Comparison of ENCODE assay signal across 8 cellular contexts in the genomic region with DNA sequence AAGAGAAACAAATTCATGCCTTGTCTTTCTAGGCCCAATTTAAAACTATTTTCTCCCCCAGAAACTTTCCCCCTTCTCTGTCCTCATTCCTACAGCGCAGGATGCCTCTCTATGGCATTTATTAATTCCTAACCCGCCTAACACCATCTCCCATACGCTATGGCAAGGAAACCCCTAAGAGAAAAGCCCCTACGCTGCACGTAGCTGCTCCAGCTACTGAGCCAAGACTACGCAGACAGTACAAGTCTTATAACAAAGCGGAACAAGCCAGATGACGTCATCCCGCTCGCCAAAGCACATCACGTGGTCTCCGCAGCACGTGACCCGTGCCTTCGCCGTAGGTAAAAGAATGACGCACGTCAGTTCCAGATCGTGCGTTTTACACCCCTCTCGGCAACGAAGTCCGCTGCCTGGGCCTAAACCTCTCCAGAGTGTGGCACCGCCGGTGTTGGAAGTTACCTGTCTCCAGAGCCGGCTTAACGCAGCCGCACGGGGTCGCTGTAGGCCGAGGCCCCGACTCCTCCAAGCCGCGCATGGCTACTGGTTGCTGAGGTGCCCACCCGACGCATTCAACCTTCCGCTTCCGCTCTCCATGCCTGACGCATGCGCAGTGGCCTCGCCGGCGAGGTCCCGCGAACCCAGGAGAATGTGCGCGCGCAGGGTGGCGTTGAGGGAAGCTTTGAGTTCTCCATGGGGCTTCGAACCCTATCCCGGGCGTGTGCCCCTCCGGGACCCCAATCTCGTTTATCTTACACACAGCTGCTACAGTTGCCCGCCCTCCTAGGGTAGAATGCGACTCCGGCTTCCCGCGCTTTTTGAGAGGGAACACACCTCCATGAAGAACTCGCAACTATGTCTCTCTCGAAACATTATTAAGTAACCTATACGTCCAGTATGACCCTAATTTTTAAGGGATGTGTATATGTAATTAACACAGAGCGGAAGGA. TPM values are rescaled to one million over a fixed set of nuclear protein-coding genes. Genes with fewer than 3 reads are reported as not detected.
DNase-seq lines count a peak whose midpoint lies in the region; ATAC-seq and TF ChIP-seq lines count a peak whose summit lies in the region.

A gene with protein sequence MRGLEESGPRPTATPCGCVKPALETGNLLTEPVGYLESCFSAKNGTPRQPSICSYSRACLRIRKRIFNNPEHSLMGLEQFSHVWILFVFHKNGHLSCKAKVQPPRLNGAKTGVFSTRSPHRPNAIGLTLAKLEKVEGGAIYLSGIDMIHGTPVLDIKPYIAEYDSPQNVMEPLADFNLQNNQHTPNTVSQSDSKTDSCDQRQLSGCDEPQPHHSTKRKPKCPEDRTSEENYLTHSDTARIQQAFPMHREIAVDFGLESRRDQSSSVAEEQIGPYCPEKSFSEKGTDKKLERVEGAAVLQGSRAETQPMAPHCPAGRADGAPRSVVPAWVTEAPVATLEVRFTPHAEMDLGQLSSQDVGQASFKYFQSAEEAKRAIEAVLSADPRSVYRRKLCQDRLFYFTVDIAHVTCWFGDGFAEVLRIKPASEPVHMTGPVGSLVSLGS (minus strand): TSS at position 542 of the 947 bp plus-strand sequence. CDS start 7 bp downstream, at position 535.

- H3K36me3 ChIP-seq in SK-N-MC (ENCODE audit: insufficient read depth, low read length): no peaks in the 10 kb centered on the region

- CTCF ChIA-PET in GM10248 (lab: Yijun Ruan, JAX): interaction anchor here (0.7 to 6.8 kb wide), 39 partner anchors 8 to 852 kb away, joined by 3 to 69 read pairs (median 4); a partner anchor contains a TSS

- H3K9ac ChIP-seq in SK-N-MC (ENCODE audit: insufficient read length): peak within 1 kb of the TSS; percentile 99

- H3K27ac ChIP-seq in SK-N-MC (peak within 1 kb of the TSS; percentile 96), temporal lobe (ENCODE audit: low read depth, low read length) (peak within 1 kb of the TSS; percentile 99)

- DNase-seq in GM10248 (ENCODE audit: extremely low spot score): peak; percentile 94
- DNase-seq in NB4 (ENCODE audit: low read depth): peak; percentile 97
- peak; percentile 96 for DNase-seq in SK-N-MC (ENCODE audit: low read depth, low spot score)
- DNase-seq in activated naive CD4-positive, alpha-beta T cell treated with anti-CD3 and anti-CD28 coated beads, Interleukin-2, amount 50 U/mL, for 16 hours: peak; percentile 98
- DNase-seq in glomerular endothelial cell (ENCODE audit: extremely low read depth, low read depth, low spot score): peak; percentile 96
- DNase-seq in occipital lobe (lab: John Stamatoyannopoulos, UW): peak; percentile 95

- POLR2A ChIA-PET in GM10248 (lab: Yijun Ruan, JAX): interaction anchor here (0.6 to 1.4 kb wide), 2 partner anchors 289 to 711 kb away, joined by 5 read pairs; a partner anchor contains a TSS

- peak; percentile 89 for TF ChIP-seq POLR2A in NB4 (IDR thresholded peaks at IDR 0.05; ENCODE audit: extremely low read depth, insufficient read length)

- H3K4me3 ChIP-seq in NB4 (ENCODE audit: low read depth, low read length) (peak within 1 kb of the TSS; percentile 83), SK-N-MC (peak within 1 kb of the TSS; percentile 94)

- no peaks in the 10 kb centered on the region for H3K9me3 ChIP-seq in SK-N-MC (ENCODE audit: low read depth, low read length)

- peak; percentile 67 for TF ChIP-seq CTCF in GM10248 (IDR thresholded peaks at IDR 0.05; ENCODE audit: control extremely low read depth, extremely low read depth, low read depth, missing control alignments)
- TF ChIP-seq CTCF in NB4 (IDR thresholded peaks at IDR 0.05; ENCODE audit: low read depth, low read length): peak; percentile 60

- peak; percentile 86 for ATAC-seq in HG02571 (IDR thresholded peaks at IDR 0.05; ENCODE audit: unreplicated experiment)

RNA-seq across cellular contexts. Expression of the gene that starts here (rescaled TPM):
- total RNA-seq in glomerular endothelial cell: 11.3 and 29.9 TPM in 2 replicates
- 14.7 TPM for total RNA-seq in occipital lobe
- 12.0 TPM for total RNA-seq in temporal lobe

Comparison
In these comparisons a context has a peak if more than half of its experiments do, and no peak if none do; other contexts are left out.
1. Peak in every context shown above with its lines: DNase-seq, ATAC-seq, H3K4me3 ChIP-seq and H3K27ac ChIP-seq.